In genomic region chr15:89293012-89293411, GRCh38 we compare ENCODE assay signal across 22 cellular contexts. TPM values are rescaled to one million over a fixed set of nuclear protein-coding genes. Genes with fewer than 3 reads are reported as not detected.
DNase-seq lines count a peak whose midpoint lies in the region; ATAC-seq and TF ChIP-seq lines count a peak whose summit lies in the region.
"Had no signal": no experiment of that assay in that cellular context is flagged by ENCODE, and none has a peak within 500 bp of the region (broad histone marks: within the 10 kb centered on the region; RNA-seq: fewer than 3 reads in every experiment).

No MANE protein-coding gene starts in this region.

- no peak overlapping the region for H3K4me3 ChIP-seq in HEK293 (ENCODE audit: low read depth, low read length)
- H3K4me3 ChIP-seq in epithelial cell of proximal tubule (ENCODE audit: low read depth, low read length), result no peak overlapping the region
- H3K4me3 ChIP-seq: MG63 had no signal

- ATAC-seq in HG02623 (IDR thresholded peaks at IDR 0.05; ENCODE audit: unreplicated experiment), result no peak
- no peak for ATAC-seq in HG03045 (IDR thresholded peaks at IDR 0.05; ENCODE audit: unreplicated experiment)

- H3K36me3 ChIP-seq in HEK293 (ENCODE audit: control insufficient read depth in 2 of 2, insufficient read depth in 1 of 2, low read length in 2 of 2), result peaks cover 70 to 88% of the 10 kb centered on the region in 2 experiments

- CTCF ChIA-PET in HEK293 (lab: Yijun Ruan, JAX), result interaction anchor here (0.6 to 2.3 kb wide), 6 partner anchors 12 to 123 kb away, joined by 3 to 12 read pairs (median 4); partner anchors contain the start of gene POLG

- no peaks in the 10 kb centered on the region for H3K9me3 ChIP-seq in HEK293 (ENCODE audit: control insufficient read depth, insufficient read depth, low read depth, low read length)
- H3K9me3 ChIP-seq: MG63 had no signal

- H3K27ac ChIP-seq in 22Rv1 (no peak overlapping the region), HEK293 (ENCODE audit: extremely low read depth, low read depth, low read length) (no peak overlapping the region)

- peak; percentile 34 for DNase-seq in RKO (ENCODE audit: low spot score)
- no peak for DNase-seq in epithelial cell of proximal tubule (ENCODE audit: low read depth)
- no peak for DNase-seq in SIG-M5 (lab: John Stamatoyannopoulos, UW)
- DNase-seq in NK-92 treated with Interleukin-12 subunit alpha and Interleukin-12 subunit beta, amount 100 ng/mL, for 24 hours (lab: John Stamatoyannopoulos, UW), result no peak
- DNase-seq: DMS53, EL, GF-D8, H7, Karpas-422, MG63, NCI-H1092, NCI-H1436, NCI-H187 treated with DMSO at 0.1 percent for 48 hours, NCI-H2107, NCI-H510A, OCI-M1, T-helper 1 cell, T-helper 9 cell had no signal

- no peaks in the 10 kb centered on the region for H3K4me1 ChIP-seq in HEK293 (ENCODE audit: control insufficient read depth, insufficient read depth, low read length)

- POLR2A ChIA-PET in HEK293 (lab: Yijun Ruan, JAX), result no interaction called here

- TF ChIP-seq CTCF in 22Rv1 (IDR thresholded peaks at IDR 0.05) (0 out of 2 replicates have a peak, but pooled peaks have one; percentile 8), HEK293 (tag by site-specific recombination; IDR thresholded peaks at IDR 0.05) (no peak), epithelial cell of proximal tubule (conservative IDR thresholded peaks at IDR 0.05; ENCODE audit: low read depth, low read length) (peak; percentile 9)

TF ChIP-seq in HEK293, 187 proteins besides CTCF, POLR2A, EP300 and RAD21:
- TF ChIP-seq ZNF664 (tag by site-specific recombination; IDR thresholded peaks at IDR 0.05) (0 out of 2 replicates have a peak, but pooled peaks have one; percentile 10), ZNF48 (tag by site-specific recombination; IDR thresholded peaks at IDR 0.05) (no peak), GFI1B (tag by site-specific recombination; IDR thresholded peaks at IDR 0.05) (no peak)

RNA-seq across cellular contexts. Expression of gene POLG, which starts 41.6 kb away (rescaled TPM):
- total RNA-seq in epithelial cell of proximal tubule, result 84.6 and 85.9 TPM in 2 replicates

RNA-seq across cellular contexts. Expression of gene FANCI, which starts 49.2 kb away (rescaled TPM):
- 49.4 and 53.2 TPM in 2 replicates for total RNA-seq in epithelial cell of proximal tubule
